ENCODE assay signal across 26 cellular contexts in the genomic region with DNA sequence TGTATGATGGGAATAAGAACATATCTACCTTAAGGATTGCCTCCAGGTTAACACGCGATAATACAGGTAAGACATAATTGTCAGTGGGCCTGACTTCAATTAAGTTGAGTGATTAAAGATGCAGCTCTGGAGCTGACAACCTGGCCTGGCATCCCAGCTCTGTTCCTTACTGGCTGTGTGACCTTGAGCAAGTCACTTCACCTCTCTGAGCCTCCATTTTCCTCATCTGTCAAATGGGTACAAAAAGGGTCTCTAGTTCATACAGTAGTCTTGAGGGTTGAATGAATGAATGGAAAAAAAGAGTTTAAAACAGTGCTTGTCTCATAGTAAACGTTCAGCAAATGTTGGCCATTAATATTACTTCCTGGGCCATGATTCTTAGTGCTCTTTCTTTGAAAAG.
"Had no signal": no experiment of that assay in that cellular context is flagged by ENCODE, and none has a peak within 500 bp of the region (broad histone marks: within the 10 kb centered on the region; RNA-seq: fewer than 3 reads in every experiment).

No MANE protein-coding gene starts in this region.

- FAIRE-seq: urothelium cell line had no signal

- H2AFZ ChIP-seq: parathyroid adenoma had no signal

- DNase-seq: naive thymus-derived CD4-positive, alpha-beta T cell; natural killer cell; occipital lobe; ovary; psoas muscle; right cardiac atrium; stimulated activated CD4-positive, alpha-beta T cell treated with anti-CD3 and anti-CD28 coated beads, Interleukin-15, amount 100 ng/mL, for 24 hours; stimulated activated CD4-positive, alpha-beta T cell treated with anti-CD3 and anti-CD28 coated beads, Interleukin-2, amount 100 ng/mL, for 24 hours; stimulated activated CD4-positive, alpha-beta T cell treated with anti-CD3 and anti-CD28 coated beads, Interleukin-2, amount 100 ng/mL, for 48 hours; stimulated activated CD4-positive, alpha-beta T cell treated with anti-CD3 and anti-CD28 coated beads, Interleukin-4, amount 100 ng/mL, for 24 hours; stimulated activated naive B cell treated with anti-CD40 and anti-IgM and Interleukin-4, amounts not matched to agents 10 μg/mL and 1 μg/mL and 100 μg/mL, for 72 hours; stimulated activated naive CD4-positive, alpha-beta T cell treated with Interleukin-2 at 50 U/mL for 16 hours; stomach; thyroid gland; trophoblast cell; upper lobe of left lung had no signal

- H3K4me1 ChIP-seq: parathyroid adenoma, psoas muscle, thyroid gland, upper lobe of left lung, vagina had no signal

- H3K4me2 ChIP-seq: smooth muscle cell had no signal

- H3K36me3 ChIP-seq: neural progenitor cell, ovary, stomach, thoracic aorta, thyroid gland, tibial nerve, upper lobe of left lung, vagina had no signal

- ATAC-seq: naive thymus-derived CD4-positive, alpha-beta T cell; natural killer cell; psoas muscle; right cardiac atrium; sciatic nerve; stimulated activated effector memory CD8-positive, alpha-beta T cell treated with anti-CD3 and anti-CD28 coated beads, Interleukin-12 subunit alpha, Interleukin-12 subunit beta, amount 100 ng/mL, for 72 hours; stimulated activated naive B cell treated with anti-CD40 and anti-IgM and Interleukin-4, amounts not matched to agents 10 μg/mL and 1 μg/mL and 100 μg/mL, for 72 hours had no signal

- H3K9me3 ChIP-seq: ovary, psoas muscle, stomach, thoracic aorta, thyroid gland, tibial nerve, upper lobe of left lung, vagina had no signal

- H3K27ac ChIP-seq: neural progenitor cell, ovary, parathyroid adenoma, psoas muscle, skin epidermis, stomach, thoracic aorta, thyroid gland, tibial nerve, upper lobe of left lung, vagina had no signal

- H3K4me3 ChIP-seq: neural progenitor cell, ovary, psoas muscle, skin epidermis, smooth muscle cell, stomach, thoracic aorta, thyroid gland, tibial nerve, upper lobe of left lung, vagina had no signal

- H3K27me3 ChIP-seq: neural progenitor cell, ovary, thyroid gland, vagina had no signal

- H3K9ac ChIP-seq: neural progenitor cell, parathyroid adenoma had no signal

- H3K79me2 ChIP-seq: parathyroid adenoma had no signal
